In the genomic region with DNA sequence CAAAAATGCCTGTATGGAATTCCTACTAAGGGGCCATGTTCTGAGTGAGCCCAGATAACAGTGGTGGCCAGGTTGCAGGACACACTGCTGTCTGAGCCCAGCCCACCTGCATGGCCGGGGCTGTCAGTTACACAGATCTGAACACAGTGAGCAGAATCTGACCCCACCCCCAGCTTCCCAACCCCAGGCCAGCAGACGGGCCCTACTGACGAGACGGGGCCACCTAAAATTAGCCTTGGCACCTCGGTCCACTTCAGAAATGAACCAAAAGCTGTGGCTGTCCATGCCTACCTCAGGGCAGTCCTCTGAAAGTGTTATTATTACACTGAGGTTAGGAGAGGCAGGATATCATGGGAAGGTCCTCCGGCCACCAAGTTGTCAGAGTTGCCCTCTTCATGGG, we compare ENCODE assay signal across 21 cellular contexts. TPM values are rescaled to one million over a fixed set of nuclear protein-coding genes. Genes with fewer than 3 reads are reported as not detected.
"Had no signal": no experiment of that assay in that cellular context is flagged by ENCODE, and none has a peak within 500 bp of the region (broad histone marks: within the 10 kb centered on the region; RNA-seq: fewer than 3 reads in every experiment).

No MANE protein-coding gene starts in this region.

- H3K27me3 ChIP-seq: colonic mucosa, foreskin keratinocyte, suprapubic skin had no signal

- H3K27ac Mint-ChIP-seq: activated naive CD8-positive, alpha-beta T cell; brain; natural killer cell; stimulated activated naive CD8-positive, alpha-beta T cell treated with anti-CD3 and anti-CD28 coated beads, Interleukin-15, Interleukin-2, amounts not matched to agents 100 ng/mL and 50 ng/mL, for 24 hours had no signal

- H3K36me3 ChIP-seq: colonic mucosa had no signal

- H3K36me3 Mint-ChIP-seq: activated naive CD8-positive, alpha-beta T cell; natural killer cell had no signal

- H3K9me3 ChIP-seq: colonic mucosa, suprapubic skin had no signal

- H3K27me3 Mint-ChIP-seq: activated naive CD8-positive, alpha-beta T cell; stimulated activated naive CD8-positive, alpha-beta T cell treated with anti-CD3 and anti-CD28 coated beads, Interleukin-15, Interleukin-2, amounts not matched to agents 100 ng/mL and 50 ng/mL, for 24 hours had no signal

- H3K4me3 Mint-ChIP-seq: activated naive CD8-positive, alpha-beta T cell; brain; natural killer cell; stimulated activated naive CD8-positive, alpha-beta T cell treated with anti-CD3 and anti-CD28 coated beads, Interleukin-15, Interleukin-2, amounts not matched to agents 100 ng/mL and 50 ng/mL, for 24 hours had no signal

- ATAC-seq: foreskin keratinocyte, left lobe of liver, natural killer cell had no signal

- H3K4me3 ChIP-seq: colonic mucosa, suprapubic skin had no signal

- H3K9me3 Mint-ChIP-seq: brain; natural killer cell; stimulated activated naive CD8-positive, alpha-beta T cell treated with anti-CD3 and anti-CD28 coated beads, Interleukin-15, Interleukin-2, amounts not matched to agents 100 ng/mL and 50 ng/mL, for 24 hours had no signal

- H3K4me1 ChIP-seq: colonic mucosa, foreskin keratinocyte had no signal

- H3K27ac ChIP-seq: colonic mucosa, foreskin keratinocyte, WERI-Rb-1 had no signal

- DNase-seq: activated CD4-positive, alpha-beta T cell treated with anti-CD3 and anti-CD28 coated beads for 1 hour; activated CD4-positive, alpha-beta T cell treated with anti-CD3 and anti-CD28 coated beads, Interleukin-2, amount 50 U/mL, for 4 hours; activated gamma-delta T cell treated with Interleukin-2 at 50 U/mL for 16 hours; amniotic stem cell; central memory CD4-positive, alpha-beta T cell; colonic mucosa; foreskin keratinocyte; glutamatergic neuron; natural killer cell; nucleus accumbens; posterior cingulate gyrus; retina; stimulated activated CD4-positive, alpha-beta T cell treated with anti-CD3 and anti-CD28 coated beads, Interleukin-2, amount 100 ng/mL, for 24 hours; SW 1271; T-helper 2 cell; WERI-Rb-1 had no signal

- H3K4me1 Mint-ChIP-seq: natural killer cell had no signal

RNA-seq across cellular contexts. Expression of a gene that starts 51.8 kb away (rescaled TPM):
- total RNA-seq: natural killer cell had no signal
